ENCODE assay signal across 9 cellular contexts in genomic region chr17:48579738-48580543, GRCh38. TPM values are rescaled to one million over a fixed set of nuclear protein-coding genes. Genes with fewer than 3 reads are reported as not detected.
DNase-seq lines count a peak whose midpoint lies in the region; ATAC-seq, FAIRE-seq and TF ChIP-seq lines count a peak whose summit lies in the region.
"Had no signal": no experiment of that assay in that cellular context is flagged by ENCODE, and none has a peak within 500 bp of the region (broad histone marks: within the 10 kb centered on the region; RNA-seq: fewer than 3 reads in every experiment).

No MANE protein-coding gene starts in this region.

- CTCF ChIA-PET in activated CD8-positive, alpha-beta memory T cell treated with anti-CD3 and anti-CD28 coated beads, Interleukin-2, amount 10 ng/mL, durations not matched to agents 7 days and 5 days (lab: Charles Lee), result interaction anchor here (0.6 to 0.7 kb wide), 2 partner anchors 33 to 461 kb away, joined by 3 read pairs; no protein-coding TSS in a partner anchor

- H3K27me3 ChIP-seq in stomach smooth muscle (ENCODE audit: control insufficient read depth in 1 of 2, insufficient read depth in 2 of 2, low read length in 2 of 2), result peaks cover 0 to 65% of the 10 kb centered on the region in 2 donors

- H3K4me3 Mint-ChIP-seq in activated CD8-positive, alpha-beta memory T cell treated with anti-CD3 and anti-CD28 coated beads, Interleukin-2, amount 10 ng/mL, durations not matched to agents 7 days and 5 days, result peak overlapping the region; percentile 93
- H3K4me3 Mint-ChIP-seq in activated T-helper 17 cell treated with anti-CD3 and anti-CD28 coated beads, Interleukin-2, amount 50 U/mL, for 72 hours, result peak overlapping the region; percentile 91

- FAIRE-seq in kidney (lab: Jason Lieb, UNC), result no peak
- FAIRE-seq in HTR-8/SVneo (lab: Jason Lieb, UNC), result no peak

- H3K4me1 ChIP-seq in kidney (ENCODE audit: control insufficient read depth in 1 of 2, insufficient read depth in 1 of 2, low read depth in 1 of 2, low read length in 2 of 2) (peaks cover 10 to 27% of the 10 kb centered on the region in 2 donors), stomach smooth muscle (ENCODE audit: control insufficient read depth, insufficient read depth, low read length) (peaks cover 57% of the 10 kb centered on the region)

- peaks cover 54% of the 10 kb centered on the region for H3K4me1 Mint-ChIP-seq in activated CD8-positive, alpha-beta memory T cell treated with anti-CD3 and anti-CD28 coated beads, Interleukin-2, amount 10 ng/mL, durations not matched to agents 7 days and 5 days
- H3K4me1 Mint-ChIP-seq in activated T-helper 17 cell treated with anti-CD3 and anti-CD28 coated beads, Interleukin-2, amount 50 U/mL, for 72 hours, result peaks cover 11% of the 10 kb centered on the region

- peaks cover 48% of the 10 kb centered on the region for H3K27me3 Mint-ChIP-seq in activated CD8-positive, alpha-beta memory T cell treated with anti-CD3 and anti-CD28 coated beads, Interleukin-2, amount 10 ng/mL, durations not matched to agents 7 days and 5 days
- H3K27me3 Mint-ChIP-seq in activated T-helper 17 cell treated with anti-CD3 and anti-CD28 coated beads, Interleukin-2, amount 50 U/mL, for 72 hours, result peaks cover 41% of the 10 kb centered on the region

- H3K27ac ChIP-seq in kidney (ENCODE audit: low read depth in 2 of 2, low read length in 2 of 2), result peak overlapping the region; percentile 97 to 98
- H3K27ac ChIP-seq in stomach smooth muscle (ENCODE audit: low read length), result peak overlapping the region; percentile 92

- H3K36me3 ChIP-seq in kidney (ENCODE audit: control insufficient read depth in 1 of 2, insufficient read depth in 2 of 2, low read length in 2 of 2), result no peaks in the 10 kb centered on the region
- no peaks in the 10 kb centered on the region for H3K36me3 ChIP-seq in stomach smooth muscle (ENCODE audit: control insufficient read depth in 2 of 2, insufficient read depth in 2 of 2, low read length in 2 of 2)

- H3K36me3 Mint-ChIP-seq in activated CD8-positive, alpha-beta memory T cell treated with anti-CD3 and anti-CD28 coated beads, Interleukin-2, amount 10 ng/mL, durations not matched to agents 7 days and 5 days, result peaks cover 9% of the 10 kb centered on the region
- no peaks in the 10 kb centered on the region for H3K36me3 Mint-ChIP-seq in activated T-helper 17 cell treated with anti-CD3 and anti-CD28 coated beads, Interleukin-2, amount 50 U/mL, for 72 hours (ENCODE audit: low read depth)

- H3K4me3 ChIP-seq in kidney (ENCODE audit: low read length in 2 of 2) (peak overlapping the region; percentile 68 to 77), stomach smooth muscle (ENCODE audit: low read length in 2 of 2) (peak overlapping the region in 1 of 2 donors; percentile 84)

- intact Hi-C loops in kidney (cut with DNase I), result loop anchor here (5.0 kb wide), 1 partner anchor 38 kb away; no protein-coding TSS in a partner anchor

- H3K9ac ChIP-seq in kidney (ENCODE audit: low read length in 2 of 2), result peak overlapping the region; percentile 91 to 96
- peak overlapping the region; percentile 38 to 94 for H3K9ac ChIP-seq in stomach smooth muscle (ENCODE audit: low read length in 2 of 2)

- DNase-seq in activated CD8-positive, alpha-beta memory T cell treated with anti-CD3 and anti-CD28 coated beads, Interleukin-2, amount 10 ng/mL, durations not matched to agents 7 days and 5 days, result no peak
- DNase-seq in activated CD8-positive, alpha-beta memory T cell treated with anti-CD3 and anti-CD28 coated beads, Interleukin-2, amount 50 U/mL, for 4 hours, result no peak
- DNase-seq in kidney, result no peak
- DNase-seq in cerebellum (ENCODE audit: low spot score), result no peak
- no peak for DNase-seq in HTR-8/SVneo (ENCODE audit: insufficient read length, low spot score)
- DNase-seq in NCI-H1694 treated with DMSO at 0.1 percent for 48 hours (lab: John Stamatoyannopoulos, UW), result no peak
- DNase-seq: AML-193 had no signal

- no peaks in the 10 kb centered on the region for H3K9me3 ChIP-seq in kidney (ENCODE audit: control insufficient read depth in 1 of 2, low read length in 2 of 2)
- H3K9me3 ChIP-seq in stomach smooth muscle (ENCODE audit: control insufficient read depth in 2 of 2, low read length in 2 of 2), result no peaks in the 10 kb centered on the region

- ATAC-seq in activated CD8-positive, alpha-beta memory T cell treated with anti-CD3 and anti-CD28 coated beads, Interleukin-2, amount 10 ng/mL, durations not matched to agents 7 days and 5 days, result no peak
- no peak for ATAC-seq in activated T-helper 17 cell treated with anti-CD3 and anti-CD28 coated beads, Interleukin-2, amount 50 U/mL, for 72 hours (replicated peaks)

- no peak for TF ChIP-seq CTCF in kidney (IDR thresholded peaks at IDR 0.05; ENCODE audit: borderline replicate concordance, extremely low read depth, insufficient read depth)

- H3K9me3 Mint-ChIP-seq in activated CD8-positive, alpha-beta memory T cell treated with anti-CD3 and anti-CD28 coated beads, Interleukin-2, amount 10 ng/mL, durations not matched to agents 7 days and 5 days (ENCODE audit: low read depth), result no peaks in the 10 kb centered on the region
- no peaks in the 10 kb centered on the region for H3K9me3 Mint-ChIP-seq in activated T-helper 17 cell treated with anti-CD3 and anti-CD28 coated beads, Interleukin-2, amount 50 U/mL, for 72 hours

- H3K27ac Mint-ChIP-seq in activated CD8-positive, alpha-beta memory T cell treated with anti-CD3 and anti-CD28 coated beads, Interleukin-2, amount 10 ng/mL, durations not matched to agents 7 days and 5 days, result peak overlapping the region; percentile 57
- H3K27ac Mint-ChIP-seq in activated T-helper 17 cell treated with anti-CD3 and anti-CD28 coated beads, Interleukin-2, amount 50 U/mL, for 72 hours, result no peak overlapping the region

RNA-seq across cellular contexts. Expression of gene HOXB4, which starts 1.8 kb away (rescaled TPM):
- 1 to 10 TPM; 7.8 TPM for total RNA-seq in activated CD8-positive, alpha-beta memory T cell treated with anti-CD3 and anti-CD28 coated beads, Interleukin-2, amount 10 ng/mL, durations not matched to agents 7 days and 5 days
- total RNA-seq in activated T-helper 17 cell treated with anti-CD3 and anti-CD28 coated beads, Interleukin-2, amount 50 U/mL, for 72 hours, result 1 to 10 TPM; 2.6 to 2.8 TPM
- total RNA-seq in kidney (22.6 TPM), cerebellum (0.09 TPM)
- 4.4 TPM for polyA plus RNA-seq in kidney (ENCODE audit: insufficient read depth, low read depth, low replicate concordance)

RNA-seq across cellular contexts. Expression of gene HOXB3, which starts 10.1 kb away (rescaled TPM):
- total RNA-seq in activated CD8-positive, alpha-beta memory T cell treated with anti-CD3 and anti-CD28 coated beads, Interleukin-2, amount 10 ng/mL, durations not matched to agents 7 days and 5 days, result 10 to 100 TPM; 11.9 to 12.9 TPM
- 1 to 10 TPM; 3.1 to 5.4 TPM for total RNA-seq in activated T-helper 17 cell treated with anti-CD3 and anti-CD28 coated beads, Interleukin-2, amount 50 U/mL, for 72 hours
- 99.0 TPM for total RNA-seq in kidney
- polyA plus RNA-seq in kidney (ENCODE audit: insufficient read depth, low read depth, low replicate concordance), result 12.1 TPM
- total RNA-seq in cerebellum, result not detected

RNA-seq across cellular contexts. Expression of gene HOXB5, which starts 13.6 kb away (rescaled TPM):
- total RNA-seq in activated CD8-positive, alpha-beta memory T cell treated with anti-CD3 and anti-CD28 coated beads, Interleukin-2, amount 10 ng/mL, durations not matched to agents 7 days and 5 days, result under 1 TPM in 1 of 2 experiments, not detected in 1; 0.16 TPM
- total RNA-seq in activated T-helper 17 cell treated with anti-CD3 and anti-CD28 coated beads, Interleukin-2, amount 50 U/mL, for 72 hours, result not detected
- total RNA-seq in kidney (27.0 TPM), cerebellum (not detected)
- 12.3 TPM for polyA plus RNA-seq in kidney (ENCODE audit: insufficient read depth, low read depth, low replicate concordance)

RNA-seq across cellular contexts. Expression of gene HOXB6, which starts 24.8 kb away (rescaled TPM):
- 1 to 10 TPM in 1 of 2 experiments, under 1 TPM in 1; 0.58 to 1.1 TPM for total RNA-seq in activated CD8-positive, alpha-beta memory T cell treated with anti-CD3 and anti-CD28 coated beads, Interleukin-2, amount 10 ng/mL, durations not matched to agents 7 days and 5 days
- total RNA-seq in activated T-helper 17 cell treated with anti-CD3 and anti-CD28 coated beads, Interleukin-2, amount 50 U/mL, for 72 hours, result under 1 TPM; 0.37 to 0.39 TPM
- 90.2 TPM for total RNA-seq in kidney
- 44.0 TPM for polyA plus RNA-seq in kidney (ENCODE audit: insufficient read depth, low read depth, low replicate concordance)
- total RNA-seq in cerebellum, result not detected

RNA-seq across cellular contexts. Expression of gene HOXB7, which starts 30.9 kb away (rescaled TPM):
- total RNA-seq in activated CD8-positive, alpha-beta memory T cell treated with anti-CD3 and anti-CD28 coated beads, Interleukin-2, amount 10 ng/mL, durations not matched to agents 7 days and 5 days, result 1 to 10 TPM; 1.7 TPM
- total RNA-seq in activated T-helper 17 cell treated with anti-CD3 and anti-CD28 coated beads, Interleukin-2, amount 50 U/mL, for 72 hours, result under 1 TPM in 1 of 2 donors, not detected in 1; 0.95 TPM
- total RNA-seq in kidney (45.4 TPM), cerebellum (not detected)
- 49.6 TPM for polyA plus RNA-seq in kidney (ENCODE audit: insufficient read depth, low read depth, low replicate concordance)

Comparison
In these comparisons a context has a peak if more than half of its experiments do, and no peak if none do; other contexts are left out.
1. RNA of gene HOXB5, which starts 13.6 kb away (total RNA-seq): 27.0 TPM in kidney (single experiment); 0.16 TPM in activated CD8-positive, alpha-beta memory T cell treated with anti-CD3 and anti-CD28 coated beads, Interleukin-2, amount 10 ng/mL, durations not matched to agents 7 days and 5 days, not detected in activated T-helper 17 cell treated with anti-CD3 and anti-CD28 coated beads, Interleukin-2, amount 50 U/mL, for 72 hours and not detected in cerebellum (single experiment); every median in the first group is over 10 times any median in the second.